Comparison of ENCODE assay signal across 8 cellular contexts in genomic region chr1:155128755-155129473, GRCh38. TPM values are rescaled to one million over a fixed set of nuclear protein-coding genes. Genes with fewer than 3 reads are reported as not detected.
DNase-seq lines count a peak whose midpoint lies in the region; ATAC-seq and TF ChIP-seq lines count a peak whose summit lies in the region.

No MANE protein-coding gene starts in this region.

- peak overlapping the region; percentile 60 to 96 (median 60) for H3K4me3 ChIP-seq in breast epithelium
- H3K4me3 ChIP-seq in left lung, result peak overlapping the region; percentile 66 to 69

- H3K4me1 ChIP-seq in breast epithelium (peaks cover 3 to 29% of the 10 kb centered on the region in 2 donors), left lung (peaks cover 36 to 78% of the 10 kb centered on the region in 2 donors)

- H3K36me3 Mint-ChIP-seq in activated T-cell treated with anti-CD3 and anti-CD28 coated beads, Interleukin-2, amount 50 U/mL, for 24 hours (ENCODE audit: low read depth), result no peaks in the 10 kb centered on the region

- peak overlapping the region; percentile 73 for H3K4me3 Mint-ChIP-seq in activated T-cell treated with anti-CD3 and anti-CD28 coated beads, Interleukin-2, amount 50 U/mL, for 24 hours

- ATAC-seq in left lung (no peak), GM18907 (IDR thresholded peaks at IDR 0.05; ENCODE audit: unreplicated experiment) (no peak)

- intact Hi-C loops in breast epithelium (cut with DNase I; ENCODE audit: low total_unique reads), result no loop called here
- intact Hi-C loops in left lung (cut with DNase I), result no loop called here

- TF ChIP-seq CTCF in breast epithelium (IDR thresholded peaks at IDR 0.05) (no peak), left lung (IDR thresholded peaks at IDR 0.05) (no peak)

- peak; percentile 27 for TF ChIP-seq POLR2A in breast epithelium (IDR thresholded peaks at IDR 0.05)

- peaks cover 25% of the 10 kb centered on the region for H3K27me3 Mint-ChIP-seq in activated T-cell treated with anti-CD3 and anti-CD28 coated beads, Interleukin-2, amount 50 U/mL, for 24 hours

- no peaks in the 10 kb centered on the region for H3K9me3 Mint-ChIP-seq in activated T-cell treated with anti-CD3 and anti-CD28 coated beads, Interleukin-2, amount 50 U/mL, for 24 hours

- peak; percentile 42 for DNase-seq in activated T-cell treated with anti-CD3 and anti-CD28 coated beads, Interleukin-2, amount 50 U/mL, for 24 hours
- DNase-seq in activated T-cell treated with anti-CD3 and anti-CD28 coated beads for 4 hours (no peak), breast epithelium (ENCODE audit: low spot score in 2 of 2) (peak in 1 of 2 donors; percentile 52), left lung (no peak), substantia nigra (lab: John Stamatoyannopoulos, UW) (peak in 40 of 49 donors; percentile 8 to 70 (median 37)), RKO (ENCODE audit: low spot score) (no peak)
- no peak for DNase-seq in stimulated activated CD8-positive, alpha-beta memory T cell treated with anti-CD3 and anti-CD28 coated beads, Interleukin-4, amount 100 ng/mL, for 48 hours

- H3K9me3 ChIP-seq in breast epithelium (no peaks in the 10 kb centered on the region), left lung (no peaks in the 10 kb centered on the region)

- H3K27me3 ChIP-seq in breast epithelium (no peaks in the 10 kb centered on the region), left lung (peaks cover 0 to 57% of the 10 kb centered on the region in 2 donors)

- H3K36me3 ChIP-seq in breast epithelium, result no peaks in the 10 kb centered on the region
- H3K36me3 ChIP-seq in left lung, result peaks cover 0 to 27% of the 10 kb centered on the region in 2 donors

- H3K27ac ChIP-seq in breast epithelium (peak overlapping the region; percentile 95 to 97), left lung (peak overlapping the region; percentile 84 to 86), substantia nigra (ENCODE audit: low read depth, low read length, poor library complexity, severe bottlenecking) (peak overlapping the region; percentile 99)

- H3K27ac Mint-ChIP-seq in activated T-cell treated with anti-CD3 and anti-CD28 coated beads, Interleukin-2, amount 50 U/mL, for 24 hours, result peak overlapping the region; percentile 59

- H3K4me1 Mint-ChIP-seq in activated T-cell treated with anti-CD3 and anti-CD28 coated beads, Interleukin-2, amount 50 U/mL, for 24 hours (ENCODE audit: low read depth), result peaks cover 35% of the 10 kb centered on the region

RNA-seq across cellular contexts. Expression of gene EFNA1, which starts 1.2 kb away (rescaled TPM):
- 100 to 1,000 TPM in 2 of 3 donors, 10 to 100 TPM in 1; 18.7 to 163 (median 120) TPM for total RNA-seq in breast epithelium
- total RNA-seq in left lung, result 100 to 1,000 TPM in 1 of 2 donors, 10 to 100 TPM in 1; 63.7 to 148 TPM

RNA-seq across cellular contexts. Expression of gene SLC50A1, which starts 6.7 kb away (rescaled TPM):
- 10 to 100 TPM; 25.0 to 32.4 (median 28.5) TPM for total RNA-seq in breast epithelium
- total RNA-seq in left lung, result 10 to 100 TPM; 46.6 to 64.6 TPM

RNA-seq across cellular contexts. Expression of gene DPM3, which starts 11.4 kb away (rescaled TPM):
- total RNA-seq in breast epithelium (10 to 100 TPM; 53.7 to 69.4 (median 68.2) TPM), left lung (10 to 100 TPM; 63.1 to 91.0 TPM)

RNA-seq across cellular contexts. Expression of gene KRTCAP2, which starts 44.2 kb away (rescaled TPM):
- 100 to 1,000 TPM; 104 to 147 (median 131) TPM for total RNA-seq in breast epithelium
- total RNA-seq in left lung, result 100 to 1,000 TPM; 176 to 184 TPM

RNA-seq across cellular contexts. Expression of gene TRIM46, which starts 44.7 kb away (rescaled TPM):
- total RNA-seq in breast epithelium, result 1 to 10 TPM in 1 of 3 donors, under 1 TPM in 1, not detected in 1; 0.98 to 1.5 TPM
- total RNA-seq in left lung, result under 1 TPM; 0.45 to 0.73 TPM

Comparison
In these comparisons a context has a peak if more than half of its experiments do, and no peak if none do; other contexts are left out.
1. DNase-seq: peak in activated T-cell treated with anti-CD3 and anti-CD28 coated beads, Interleukin-2, amount 50 U/mL, for 24 hours (single experiment) and substantia nigra (40 of 49); none in activated T-cell treated with anti-CD3 and anti-CD28 coated beads for 4 hours (single experiment), left lung (0 of 2), RKO (single experiment) and stimulated activated CD8-positive, alpha-beta memory T cell treated with anti-CD3 and anti-CD28 coated beads, Interleukin-4, amount 100 ng/mL, for 48 hours (single experiment).
2. Peak in every context shown above with its lines, with median percentiles within 50 percentile points of each other: H3K27ac ChIP-seq.